ENCODE assay signal across 1 cellular context in the genomic region with DNA sequence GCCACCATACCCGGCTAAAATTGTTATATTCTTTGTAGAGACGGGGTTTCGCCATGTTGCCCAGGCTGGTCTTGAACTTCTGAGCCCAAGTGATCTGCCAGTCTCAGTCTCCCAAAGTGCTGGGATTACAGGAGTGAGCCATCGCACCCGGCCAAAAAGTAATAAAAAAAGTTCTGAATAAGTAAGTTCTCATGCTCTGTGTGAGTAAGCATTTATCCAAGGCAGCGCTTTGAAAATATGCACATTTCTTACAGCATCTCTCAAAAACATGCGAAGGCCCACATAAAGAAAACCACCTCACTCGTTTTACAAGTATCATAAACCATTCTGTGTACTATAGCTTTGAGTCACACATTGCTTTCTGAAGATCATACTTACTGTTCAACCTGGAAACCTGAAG.
A peak's percentile ranks its signal among the peaks of the same experiment; 100 is the strongest.
TF ChIP-seq lines count a peak whose summit lies in the region.

No MANE protein-coding gene starts in this region.

TF ChIP-seq in GM12878, 131 proteins besides CTCF, POLR2A, EP300 and RAD21:
- TF ChIP-seq NRF1 (conservative IDR thresholded peaks at IDR 0.05; ENCODE audit: low read depth, low read length) = no peak
- peak; percentile 72 for TF ChIP-seq JUNB (IDR thresholded peaks at IDR 0.05)
- TF ChIP-seq, protein P1, sequence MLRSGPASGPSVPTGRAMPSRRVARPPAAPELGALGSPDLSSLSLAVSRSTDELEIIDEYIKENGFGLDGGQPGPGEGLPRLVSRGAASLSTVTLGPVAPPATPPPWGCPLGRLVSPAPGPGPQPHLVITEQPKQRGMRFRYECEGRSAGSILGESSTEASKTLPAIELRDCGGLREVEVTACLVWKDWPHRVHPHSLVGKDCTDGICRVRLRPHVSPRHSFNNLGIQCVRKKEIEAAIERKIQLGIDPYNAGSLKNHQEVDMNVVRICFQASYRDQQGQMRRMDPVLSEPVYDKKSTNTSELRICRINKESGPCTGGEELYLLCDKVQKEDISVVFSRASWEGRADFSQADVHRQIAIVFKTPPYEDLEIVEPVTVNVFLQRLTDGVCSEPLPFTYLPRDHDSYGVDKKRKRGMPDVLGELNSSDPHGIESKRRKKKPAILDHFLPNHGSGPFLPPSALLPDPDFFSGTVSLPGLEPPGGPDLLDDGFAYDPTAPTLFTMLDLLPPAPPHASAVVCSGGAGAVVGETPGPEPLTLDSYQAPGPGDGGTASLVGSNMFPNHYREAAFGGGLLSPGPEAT (IDR thresholded peaks at IDR 0.05; ENCODE audit: low read depth) = no peak
- 0 out of 2 replicates have a peak, but pooled peaks have one; percentile 44 for TF ChIP-seq NFIC (IDR thresholded peaks at IDR 0.05; ENCODE audit: low read depth, low read length)
- no peak for TF ChIP-seq ATF7 (IDR thresholded peaks at IDR 0.05; ENCODE audit: low read depth)
- TF ChIP-seq TCF7 (IDR thresholded peaks at IDR 0.05; ENCODE audit: borderline replicate concordance) = no peak
- peak; percentile 57; the same call in 1 of the 2 replicates for TF ChIP-seq RUNX3 (IDR thresholded peaks at IDR 0.05; ENCODE audit: low read length)
- peak in 1 of 2 experiments; percentile 26; a peak in 1 of 4 replicates for TF ChIP-seq ETV6 (conservative IDR thresholded peaks at IDR 0.05 in 1 of 2, IDR thresholded peaks at IDR 0.05 in 1 of 2; ENCODE audit: borderline replicate concordance in 1 of 2, low read depth in 1 of 2)
- peak; percentile 58; the same call in 1 of the 2 replicates for TF ChIP-seq IRF4 (IDR thresholded peaks at IDR 0.05; ENCODE audit: low read depth, low read length)
- TF ChIP-seq, protein P2, sequence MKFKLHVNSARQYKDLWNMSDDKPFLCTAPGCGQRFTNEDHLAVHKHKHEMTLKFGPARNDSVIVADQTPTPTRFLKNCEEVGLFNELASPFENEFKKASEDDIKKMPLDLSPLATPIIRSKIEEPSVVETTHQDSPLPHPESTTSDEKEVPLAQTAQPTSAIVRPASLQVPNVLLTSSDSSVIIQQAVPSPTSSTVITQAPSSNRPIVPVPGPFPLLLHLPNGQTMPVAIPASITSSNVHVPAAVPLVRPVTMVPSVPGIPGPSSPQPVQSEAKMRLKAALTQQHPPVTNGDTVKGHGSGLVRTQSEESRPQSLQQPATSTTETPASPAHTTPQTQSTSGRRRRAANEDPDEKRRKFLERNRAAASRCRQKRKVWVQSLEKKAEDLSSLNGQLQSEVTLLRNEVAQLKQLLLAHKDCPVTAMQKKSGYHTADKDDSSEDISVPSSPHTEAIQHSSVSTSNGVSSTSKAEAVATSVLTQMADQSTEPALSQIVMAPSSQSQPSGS (IDR thresholded peaks at IDR 0.05; ENCODE audit: low read length) = 0 out of 2 replicates have a peak, but pooled peaks have one; percentile 21
- no peak for TF ChIP-seq YBX1 (IDR thresholded peaks at IDR 0.05)
- TF ChIP-seq BACH1 (IDR thresholded peaks at IDR 0.05; ENCODE audit: borderline replicate concordance) = no peak
